8 cellular contexts compared by ENCODE assay signal in the genomic region with DNA sequence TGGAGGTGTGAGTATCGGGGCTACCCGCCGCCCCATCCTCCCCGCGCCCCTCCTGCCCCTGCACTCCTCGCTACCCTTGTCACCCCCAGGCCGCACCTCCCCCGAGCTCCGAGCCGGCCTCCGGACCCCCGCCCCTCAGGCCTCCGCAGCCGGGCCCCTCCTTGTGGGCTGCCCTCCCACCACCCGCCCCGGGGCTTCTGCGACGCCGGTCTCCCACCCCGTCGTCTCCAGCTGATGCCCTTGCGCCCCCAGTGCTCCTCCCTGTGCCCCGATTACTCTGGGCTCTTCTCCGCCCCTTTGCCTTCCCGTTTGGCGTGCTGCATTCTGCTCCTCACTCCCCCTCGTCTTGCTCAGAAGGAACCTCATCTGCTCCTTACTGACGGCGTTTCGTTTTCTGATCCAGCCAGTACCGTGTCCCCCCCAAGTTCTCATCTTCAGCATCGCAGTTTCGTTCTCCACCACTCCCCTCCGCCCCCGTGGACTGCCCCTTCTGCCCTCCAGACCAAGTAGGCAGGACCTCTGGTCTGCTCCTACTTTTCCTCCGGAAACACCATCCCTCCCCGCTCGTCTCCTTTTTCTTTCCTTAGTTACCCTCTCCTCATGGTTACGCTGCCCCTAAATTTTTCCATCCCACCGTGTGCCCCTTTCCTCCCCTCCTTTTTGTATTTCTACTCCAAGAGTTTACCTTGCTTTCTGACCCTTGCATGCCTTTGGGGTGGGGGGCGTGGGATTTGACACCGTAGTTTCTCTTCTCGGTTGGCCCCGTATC. TPM values are rescaled to one million over a fixed set of nuclear protein-coding genes. Genes with fewer than 3 reads are reported as not detected.
DNase-seq lines count a peak whose midpoint lies in the region; ATAC-seq, FAIRE-seq and TF ChIP-seq lines count a peak whose summit lies in the region.

No MANE protein-coding gene starts in this region.

- intact Hi-C loops in esophagus muscularis mucosa (cut with DNase I): no loop called here
- intact Hi-C loops in naive thymus-derived CD4-positive, alpha-beta T cell (cut with micrococcal nuclease): loop anchor here (1.0 to 5.0 kb wide), 10 partner anchors 70 to 445 kb away; a partner anchor contains a TSS

- H3K36me3 Mint-ChIP-seq in naive thymus-derived CD4-positive, alpha-beta T cell: peaks cover 0 to 11% (median 3%) of the 10 kb centered on the region in 5 donors

- H3K27me3 ChIP-seq in esophagus muscularis mucosa: no peaks in the 10 kb centered on the region
- no peaks in the 10 kb centered on the region for H3K27me3 ChIP-seq in naive thymus-derived CD4-positive, alpha-beta T cell (ENCODE audit: control insufficient read depth in 2 of 2, insufficient read depth in 2 of 2, low read length in 2 of 2)
- H3K27me3 ChIP-seq in upper lobe of left lung: no peaks in the 10 kb centered on the region

- peaks cover 61% of the 10 kb centered on the region for H3K4me1 ChIP-seq in A549
- H3K4me1 ChIP-seq in esophagus muscularis mucosa: peaks cover 12 to 68% (median 63%) of the 10 kb centered on the region in 4 donors
- peaks cover 11 to 18% of the 10 kb centered on the region in 2 donors for H3K4me1 ChIP-seq in naive thymus-derived CD4-positive, alpha-beta T cell (ENCODE audit: control insufficient read depth in 2 of 2, insufficient read depth in 2 of 2, low read length in 2 of 2)
- H3K4me1 ChIP-seq in upper lobe of left lung: peaks cover 7 to 42% (median 22%) of the 10 kb centered on the region in 4 donors

- TF ChIP-seq CTCF in A549 (IDR thresholded peaks at IDR 0.05) (no peak), GM13977 (IDR thresholded peaks at IDR 0.05; ENCODE audit: extremely low read depth, insufficient read depth, missing control alignments) (no peak), esophagus muscularis mucosa (IDR thresholded peaks at IDR 0.05) (no peak), upper lobe of left lung (IDR thresholded peaks at IDR 0.05) (no peak)

- H3K9me3 ChIP-seq in A549: no peaks in the 10 kb centered on the region
- H3K9me3 ChIP-seq in esophagus muscularis mucosa: no peaks in the 10 kb centered on the region
- no peaks in the 10 kb centered on the region for H3K9me3 ChIP-seq in naive thymus-derived CD4-positive, alpha-beta T cell (ENCODE audit: control insufficient read depth in 2 of 3, low read length in 3 of 3)
- H3K9me3 ChIP-seq in upper lobe of left lung: no peaks in the 10 kb centered on the region

- H3K36me3 ChIP-seq in esophagus muscularis mucosa: no peaks in the 10 kb centered on the region
- H3K36me3 ChIP-seq in naive thymus-derived CD4-positive, alpha-beta T cell (ENCODE audit: control insufficient read depth in 2 of 3, insufficient read depth in 3 of 3, low read length in 3 of 3): peaks cover 0 to 12% (median 0%) of the 10 kb centered on the region in 3 experiments
- H3K36me3 ChIP-seq in upper lobe of left lung: no peaks in the 10 kb centered on the region

- CTCF ChIA-PET in A549 (lab: Yijun Ruan, JAX): interaction anchor here (0.8 to 10.6 kb wide), 3 partner anchors 18 to 224 kb away, joined by 3 to 108 read pairs (median 3); no protein-coding TSS in a partner anchor
- CTCF ChIA-PET in naive thymus-derived CD4-positive, alpha-beta T cell (lab: Charles Lee): no interaction called here

- H3K27ac ChIP-seq in A549: peak overlapping the region; percentile 97 to 99
- peak overlapping the region; percentile 96 to 99 (median 98) for H3K27ac ChIP-seq in esophagus muscularis mucosa (replicated peaks in 1 of 4)
- H3K27ac ChIP-seq in naive thymus-derived CD4-positive, alpha-beta T cell (ENCODE audit: low read depth, low read length): peak overlapping the region; percentile 98
- H3K27ac ChIP-seq in upper lobe of left lung: peak overlapping the region; percentile 94 to 99 (median 96)

- no peak for TF ChIP-seq RAD21 in A549 (conservative IDR thresholded peaks at IDR 0.05 in 1 of 2, IDR thresholded peaks at IDR 0.05 in 1 of 2)

- H3K27me3 Mint-ChIP-seq in naive thymus-derived CD4-positive, alpha-beta T cell: peaks cover 0 to 6% (median 4%) of the 10 kb centered on the region in 5 donors

- peaks cover 40 to 52% (median 49%) of the 10 kb centered on the region in 7 donors for H3K4me1 Mint-ChIP-seq in naive thymus-derived CD4-positive, alpha-beta T cell

- TF ChIP-seq EP300 in A549 (IDR thresholded peaks at IDR 0.05): no peak
- TF ChIP-seq EP300 in esophagus muscularis mucosa (IDR thresholded peaks at IDR 0.05): no peak
- no peak for TF ChIP-seq EP300 in upper lobe of left lung (IDR thresholded peaks at IDR 0.05)

- in situ Hi-C loops in GM13977 (cut with MboI; ENCODE audit: low pct_unique_long_range_greater_than_20kb, low sequenced_read_pairs, unreplicated experiment): no loop called here

- TF ChIP-seq POLR2A in A549 (IDR thresholded peaks at IDR 0.05; ENCODE audit: low read length) (no peak), esophagus muscularis mucosa (IDR thresholded peaks at IDR 0.05; ENCODE audit: low read depth) (no peak), upper lobe of left lung (IDR thresholded peaks at IDR 0.05) (peak in 1 of 4 donors; percentile 9)

- peaks cover 0 to 2% (median 0%) of the 10 kb centered on the region in 11 donors for H3K9me3 Mint-ChIP-seq in naive thymus-derived CD4-positive, alpha-beta T cell

- peak; percentile 55 to 56; a peak in 5 of 6 replicates for ATAC-seq in A549
- ATAC-seq in naive thymus-derived CD4-positive, alpha-beta T cell: peak; percentile 3
- ATAC-seq in upper lobe of left lung (ENCODE audit: low FRiP score in 2 of 2): peak; percentile 20 to 50

- POLR2A ChIA-PET in A549 (lab: Yijun Ruan, JAX): interaction anchor here (0.5 to 1.2 kb wide), 6 partner anchors 8 to 72 kb away, joined by 3 to 4 read pairs (median 3); no protein-coding TSS in a partner anchor
- POLR2A ChIA-PET in naive thymus-derived CD4-positive, alpha-beta T cell (lab: Charles Lee): interaction anchor here (0.6 to 2.5 kb wide), 4 partner anchors 72 to 447 kb away, joined by 3 to 12 read pairs (median 4); a partner anchor contains a TSS

- peak in 1 of 2 experiments; percentile 26 for DNase-seq in A549 (ENCODE audit: low read depth in 1 of 2, low spot score in 1 of 2)
- DNase-seq in GM13977 (ENCODE audit: low spot score): peak; percentile 53
- DNase-seq in KG1 (lab: John Stamatoyannopoulos, UW): peak; percentile 18
- peak; percentile 21 for DNase-seq in activated CD4-positive, alpha-beta T cell treated with anti-CD3 and anti-CD28 coated beads, Interleukin-2, amount 50 U/mL, for 1 hour
- no peak for DNase-seq in esophagus muscularis mucosa (ENCODE audit: extremely low spot score)
- peak in 6 of 9 donors; percentile 1 to 30 (median 9) for DNase-seq in naive thymus-derived CD4-positive, alpha-beta T cell
- DNase-seq in upper lobe of left lung: peak in 1 of 2 donors; percentile 42
- no peak for DNase-seq in NCI-H2107 treated with DMSO at 0.1 percent for 48 hours (lab: John Stamatoyannopoulos, UW; ENCODE audit: unreplicated experiment)

- H3K27ac Mint-ChIP-seq in naive thymus-derived CD4-positive, alpha-beta T cell: peak overlapping the region; percentile 81 to 98 (median 91)

- FAIRE-seq in A549 (lab: Jason Lieb, UNC): no peak

- H3K4me3 ChIP-seq in A549: peak overlapping the region; percentile 88
- H3K4me3 ChIP-seq in esophagus muscularis mucosa: peak overlapping the region; percentile 92 to 100 (median 94)
- peak overlapping the region; percentile 80 for H3K4me3 ChIP-seq in naive thymus-derived CD4-positive, alpha-beta T cell (ENCODE audit: low read length)
- H3K4me3 ChIP-seq in upper lobe of left lung: peak overlapping the region; percentile 79 to 100 (median 94)

- H3K4me2 ChIP-seq in A549: peak overlapping the region; percentile 93

- peak overlapping the region; percentile 89 to 100 (median 97) for H3K4me3 Mint-ChIP-seq in naive thymus-derived CD4-positive, alpha-beta T cell

- WGBS in A549 (ENCODE audit: missing lambda C conversion rate): 7% methylated on average over 28 of the region's 44 CpGs
- WGBS in esophagus muscularis mucosa: under 1% methylated on average over 23 of the region's 44 CpGs
- 1 to 2% methylated on average over 28 to 31 of the region's 44 CpGs for WGBS in upper lobe of left lung, 2 donors

TF ChIP-seq in A549, 52 proteins besides CTCF, POLR2A, EP300 and RAD21 (continues in another document):
- TF ChIP-seq MYC (IDR thresholded peaks at IDR 0.05; ENCODE audit: borderline replicate concordance, low read length) (no peak), TFCP2L1 (CRISPR knock-in tag; IDR thresholded peaks at IDR 0.05) (no peak), SMC3 (IDR thresholded peaks at IDR 0.05) (no peak), NPAS2 (CRISPR knock-in tag; IDR thresholded peaks at IDR 0.05; ENCODE audit: borderline replicate concordance) (no peak), MAZ (IDR thresholded peaks at IDR 0.05; ENCODE audit: borderline replicate concordance, low read depth, low read length) (no peak)
- TF ChIP-seq, protein P1, sequence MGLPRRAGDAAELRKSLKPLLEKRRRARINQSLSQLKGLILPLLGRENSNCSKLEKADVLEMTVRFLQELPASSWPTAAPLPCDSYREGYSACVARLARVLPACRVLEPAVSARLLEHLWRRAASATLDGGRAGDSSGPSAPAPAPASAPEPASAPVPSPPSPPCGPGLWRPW (IDR thresholded peaks at IDR 0.05): no peak
- TF ChIP-seq, protein P2, sequence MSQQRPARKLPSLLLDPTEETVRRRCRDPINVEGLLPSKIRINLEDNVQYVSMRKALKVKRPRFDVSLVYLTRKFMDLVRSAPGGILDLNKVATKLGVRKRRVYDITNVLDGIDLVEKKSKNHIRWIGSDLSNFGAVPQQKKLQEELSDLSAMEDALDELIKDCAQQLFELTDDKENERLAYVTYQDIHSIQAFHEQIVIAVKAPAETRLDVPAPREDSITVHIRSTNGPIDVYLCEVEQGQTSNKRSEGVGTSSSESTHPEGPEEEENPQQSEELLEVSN (IDR thresholded peaks at IDR 0.05; ENCODE audit: borderline replicate concordance, low read depth): no peak

RNA-seq across cellular contexts. Expression of a gene that starts 0.8 kb away (rescaled TPM):
- 29.1 and 30.5 TPM in 2 replicates for polyA plus RNA-seq in A549 (2011; rRNA removed)
- 8.9 and 11.6 TPM in 2 replicates for polyA plus RNA-seq in A549 (2012; cell fraction: cytosol; rRNA removed)
- polyA plus RNA-seq in A549 (2012; cell fraction: nucleus; rRNA removed): 8.4 and 12.9 TPM in 2 replicates
- polyA plus RNA-seq in A549 (2017; fragmentation: RNase III; extraction: RNeasy Plus Mini Kit Qiagen cat#74134 plus additional on column Dnase treatment): 11.0 to 13.6 TPM (median 12.8 TPM) in 3 replicates
- 39.5 and 44.8 TPM in 2 replicates for polyA minus RNA-seq in A549 (2011; rRNA and poly(A)+ RNA removed)
- total RNA-seq in esophagus muscularis mucosa: 10 to 100 TPM; 39.4 to 55.4 (median 49.6) TPM
- total RNA-seq in naive thymus-derived CD4-positive, alpha-beta T cell: 10 to 100 TPM; 25.5 to 42.1 (median 41.0) TPM
- polyA plus RNA-seq in naive thymus-derived CD4-positive, alpha-beta T cell: 10 to 100 TPM; 11.7 to 14.7 TPM
- total RNA-seq in upper lobe of left lung: 10 to 100 TPM; 35.0 to 62.9 (median 51.9) TPM

Comparison
In these comparisons a context has a peak if more than half of its experiments do, and no peak if none do; other contexts are left out.
1. ATAC-seq: peak in every context shown above with its lines; median percentile 56 in A549; 35 in upper lobe of left lung; 3 in naive thymus-derived CD4-positive, alpha-beta T cell.
2. DNase-seq: peak in GM13977 (single experiment), KG1 (single experiment), activated CD4-positive, alpha-beta T cell treated with anti-CD3 and anti-CD28 coated beads, Interleukin-2, amount 50 U/mL, for 1 hour (single experiment) and naive thymus-derived CD4-positive, alpha-beta T cell (6 of 9); none in esophagus muscularis mucosa (single experiment) and NCI-H2107 treated with DMSO at 0.1 percent for 48 hours (single experiment).
3. Peak in every context shown above with its lines, with median percentiles within 50 percentile points of each other: H3K27ac ChIP-seq and H3K4me3 ChIP-seq.